Comparison of ENCODE assay signal across 1 cellular context in the genomic region with DNA sequence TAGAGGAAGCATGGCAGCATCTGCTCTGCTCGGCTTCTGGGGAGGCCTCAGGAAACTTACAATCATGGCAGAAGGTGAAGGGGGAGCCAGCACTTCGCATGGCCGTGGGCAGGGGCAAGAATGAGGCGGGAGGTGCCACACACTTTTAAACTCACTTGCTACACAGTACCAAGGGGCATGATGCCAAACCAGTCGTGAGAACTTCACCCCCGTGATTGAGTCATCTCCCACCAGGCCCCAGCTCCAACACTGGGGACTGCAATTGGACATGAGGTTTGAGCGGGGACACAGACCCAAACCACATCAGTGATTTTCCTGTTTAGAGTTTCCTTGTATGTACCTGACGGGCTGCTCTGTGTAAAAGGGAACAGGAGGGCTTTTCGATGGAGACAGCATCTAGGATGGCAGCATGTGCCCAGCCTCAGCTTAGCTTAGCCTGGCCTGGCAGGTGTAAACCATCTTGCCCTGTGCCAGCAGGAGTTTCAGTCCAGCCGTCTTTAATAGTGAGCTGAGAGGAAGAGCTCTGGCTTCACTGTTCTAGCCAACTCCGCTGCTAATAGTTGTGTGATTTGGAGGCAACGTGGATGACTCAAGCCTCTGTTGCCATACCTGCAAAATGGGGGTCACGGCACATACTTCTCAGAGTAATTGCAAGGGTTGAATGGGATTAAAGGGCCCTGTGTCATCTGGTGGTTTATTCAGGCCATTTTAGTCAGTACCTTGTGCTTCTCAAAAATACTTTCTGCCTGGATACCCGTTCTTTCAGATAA.
TF ChIP-seq lines count a peak whose summit lies in the region.

No MANE protein-coding gene starts in this region.

TF ChIP-seq in H1, 55 proteins besides CTCF, POLR2A, EP300 and RAD21 (continued from another document):
- TF ChIP-seq CHD1 (IDR thresholded peaks at IDR 0.05; ENCODE audit: low read depth, low read length): no peak
- no peak for TF ChIP-seq ASH2L (IDR thresholded peaks at IDR 0.05; ENCODE audit: low read length)
- TF ChIP-seq RBBP5 (IDR thresholded peaks at IDR 0.05; ENCODE audit: borderline replicate concordance, low read depth, low read length): no peak
- TF ChIP-seq JUND (IDR thresholded peaks at IDR 0.05; ENCODE audit: low read length): no peak
- TF ChIP-seq SIRT6 (IDR thresholded peaks at IDR 0.05; ENCODE audit: low read length): no peak
- TF ChIP-seq NANOG (IDR thresholded peaks at IDR 0.05; ENCODE audit: insufficient read depth, low read depth, low read length, poor library complexity, severe bottlenecking): no peak
- TF ChIP-seq RFX5 (IDR thresholded peaks at IDR 0.05; ENCODE audit: borderline replicate concordance, low read depth, low read length): no peak
TF ChIP-seq in H1: peak in this region for 0.
